ENCODE assay signal across 8 cellular contexts in the genomic region with DNA sequence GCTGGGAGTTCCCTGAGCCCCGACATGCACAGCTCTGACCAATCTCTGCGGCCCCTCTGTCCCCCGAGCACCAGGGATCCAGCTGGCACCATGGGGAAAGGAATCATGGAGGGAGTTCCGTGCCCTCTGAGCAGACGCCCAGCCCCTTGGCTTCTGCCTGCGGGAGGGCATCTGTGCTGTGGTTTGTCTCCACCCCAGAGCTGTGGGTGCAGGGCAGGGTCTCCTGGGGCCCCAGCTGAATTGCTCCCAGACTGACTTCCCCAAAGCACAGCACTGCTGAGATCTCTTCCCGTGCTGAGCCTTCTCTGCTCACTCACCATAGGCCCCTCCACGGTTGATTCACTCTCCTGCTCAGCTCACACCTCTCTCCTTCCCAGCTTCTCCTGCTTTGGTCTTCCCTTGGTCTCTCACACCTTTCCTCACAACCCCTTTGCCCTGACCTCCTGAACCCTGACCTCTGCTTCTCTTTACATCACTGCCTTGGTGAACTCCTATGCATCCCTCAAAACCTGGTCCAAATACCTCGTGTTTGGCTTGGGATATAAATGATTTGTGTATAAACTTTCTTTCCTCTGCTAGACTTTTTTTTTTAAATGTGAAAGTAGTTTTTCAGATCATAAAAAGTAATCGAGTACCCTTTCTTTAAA.
DNase-seq lines count a peak whose midpoint lies in the region; ATAC-seq lines count a peak whose summit lies in the region.

No MANE protein-coding gene starts in this region.

- DNase-seq in activated CD8-positive, alpha-beta memory T cell treated with anti-CD3 and anti-CD28 coated beads, Interleukin-2, amount 10 ng/mL, durations not matched to agents 7 days and 5 days: no peak
- no peak for DNase-seq in activated CD8-positive, alpha-beta memory T cell treated with anti-CD3 and anti-CD28 coated beads, Interleukin-2, amount 50 U/mL, for 48 hours
- peak in 5 of 34 experiments; percentile 20 to 43 (median 41) for DNase-seq in T-cell
- DNase-seq in left ventricle myocardium superior: no peak
- DNase-seq in LoVo (ENCODE audit: low spot score): no peak

- intact Hi-C loops in left ventricle myocardium superior (cut with micrococcal nuclease): no loop called here

- no peaks in the 10 kb centered on the region for H3K27me3 Mint-ChIP-seq in activated CD8-positive, alpha-beta memory T cell treated with anti-CD3 and anti-CD28 coated beads, Interleukin-2, amount 10 ng/mL, durations not matched to agents 7 days and 5 days
- no peaks in the 10 kb centered on the region for H3K27me3 Mint-ChIP-seq in T-cell

- no peaks in the 10 kb centered on the region for H3K9me3 ChIP-seq in thymus (ENCODE audit: control insufficient read depth)

- CTCF ChIA-PET in activated CD8-positive, alpha-beta memory T cell treated with anti-CD3 and anti-CD28 coated beads, Interleukin-2, amount 10 ng/mL, durations not matched to agents 7 days and 5 days (lab: Charles Lee): interaction anchor here (1.0 to 5.0 kb wide), 10 partner anchors 9 to 728 kb away, joined by 3 to 28 read pairs (median 6); no protein-coding TSS in a partner anchor
- CTCF ChIA-PET in T-cell (lab: Charles Lee): interaction anchor here in 1 of 2 donors (0.9 kb wide), 1 partner anchor 30 kb away, joined by 4 read pairs; no protein-coding TSS in a partner anchor

- peak overlapping the region; percentile 94 for H3K27ac ChIP-seq in thymus (ENCODE audit: low read depth)

- H3K4me3 Mint-ChIP-seq in activated CD8-positive, alpha-beta memory T cell treated with anti-CD3 and anti-CD28 coated beads, Interleukin-2, amount 10 ng/mL, durations not matched to agents 7 days and 5 days: peak overlapping the region; percentile 84
- peak overlapping the region; percentile 90 to 93 (median 92) for H3K4me3 Mint-ChIP-seq in T-cell

- WGBS in thymus: 10% methylated on average over 10 of the region's 10 CpGs

- H3K4me3 ChIP-seq in thymus (ENCODE audit: low read length): peak overlapping the region; percentile 54

- peaks cover 90% of the 10 kb centered on the region for H3K4me1 Mint-ChIP-seq in activated CD8-positive, alpha-beta memory T cell treated with anti-CD3 and anti-CD28 coated beads, Interleukin-2, amount 10 ng/mL, durations not matched to agents 7 days and 5 days
- H3K4me1 Mint-ChIP-seq in T-cell: peaks cover 87 to 97% (median 88%) of the 10 kb centered on the region in 3 donors

- H3K4me1 ChIP-seq in thymus (ENCODE audit: control insufficient read depth, insufficient read depth, low read length): peaks cover 79% of the 10 kb centered on the region

- peak overlapping the region; percentile 91 for H3K27ac Mint-ChIP-seq in activated CD8-positive, alpha-beta memory T cell treated with anti-CD3 and anti-CD28 coated beads, Interleukin-2, amount 10 ng/mL, durations not matched to agents 7 days and 5 days
- H3K27ac Mint-ChIP-seq in T-cell: peak overlapping the region; percentile 99 to 100

- POLR2A ChIA-PET in T-cell (lab: Charles Lee): no interaction called here

- peaks cover 33% of the 10 kb centered on the region for H3K36me3 Mint-ChIP-seq in activated CD8-positive, alpha-beta memory T cell treated with anti-CD3 and anti-CD28 coated beads, Interleukin-2, amount 10 ng/mL, durations not matched to agents 7 days and 5 days
- H3K36me3 Mint-ChIP-seq in T-cell: peaks cover 27% of the 10 kb centered on the region

- H3K36me3 ChIP-seq in thymus (ENCODE audit: control insufficient read depth, insufficient read depth): peaks cover 36% of the 10 kb centered on the region

- no peak for ATAC-seq in activated CD8-positive, alpha-beta memory T cell treated with anti-CD3 and anti-CD28 coated beads, Interleukin-2, amount 10 ng/mL, durations not matched to agents 7 days and 5 days
- peak in 3 of 4 experiments; percentile 4 to 17 (median 6) for ATAC-seq in T-cell (replicated peaks in 1 of 4)
- ATAC-seq in left ventricle myocardium superior: peak; percentile 4
- ATAC-seq in HG03095 (IDR thresholded peaks at IDR 0.05; ENCODE audit: unreplicated experiment): no peak
- ATAC-seq in GM21515 (IDR thresholded peaks at IDR 0.05; ENCODE audit: unreplicated experiment): no peak

- no peaks in the 10 kb centered on the region for H3K9me3 Mint-ChIP-seq in activated CD8-positive, alpha-beta memory T cell treated with anti-CD3 and anti-CD28 coated beads, Interleukin-2, amount 10 ng/mL, durations not matched to agents 7 days and 5 days (ENCODE audit: low read depth)
- H3K9me3 Mint-ChIP-seq in T-cell: no peaks in the 10 kb centered on the region

- H3K27me3 ChIP-seq in thymus (ENCODE audit: control insufficient read depth, insufficient read depth): no peaks in the 10 kb centered on the region

Comparison
In these comparisons a context has a peak if more than half of its experiments do, and no peak if none do; other contexts are left out.
1. ATAC-seq: peak in T-cell (3 of 4) and left ventricle myocardium superior (single experiment); none in activated CD8-positive, alpha-beta memory T cell treated with anti-CD3 and anti-CD28 coated beads, Interleukin-2, amount 10 ng/mL, durations not matched to agents 7 days and 5 days (single experiment), HG03095 (single experiment) and GM21515 (single experiment).